In the genomic region with DNA sequence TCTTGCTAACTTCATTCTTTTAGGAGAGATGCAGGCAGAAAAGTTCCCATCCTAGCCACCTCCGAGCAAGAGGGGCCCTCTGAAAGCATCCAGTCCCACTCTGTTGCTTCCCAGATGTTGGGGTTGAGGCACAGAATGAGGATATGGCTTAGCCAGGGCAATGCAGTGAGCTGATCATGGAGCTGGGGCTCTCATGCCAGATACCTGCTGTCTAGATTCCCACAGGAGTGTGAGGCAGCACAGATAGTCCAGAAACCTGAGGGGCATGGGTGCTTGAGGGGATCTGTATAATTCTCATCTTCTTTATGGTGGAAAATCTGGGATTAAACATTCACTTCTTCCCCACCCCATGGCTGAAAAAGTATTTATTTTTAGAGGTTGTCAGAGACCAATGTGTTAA, we compare ENCODE assay signal across 23 cellular contexts. TPM values are rescaled to one million over a fixed set of nuclear protein-coding genes. Genes with fewer than 3 reads are reported as not detected.
DNase-seq lines count a peak whose midpoint lies in the region; ATAC-seq, FAIRE-seq and TF ChIP-seq lines count a peak whose summit lies in the region.
"Had no signal": no experiment of that assay in that cellular context is flagged by ENCODE, and none has a peak within 500 bp of the region (broad histone marks: within the 10 kb centered on the region; RNA-seq: fewer than 3 reads in every experiment).

No MANE protein-coding gene starts in this region.

- H3K27ac Mint-ChIP-seq in T-helper 17 cell (peak overlapping the region; percentile 34), glutamatergic neuron (ENCODE audit: unreplicated experiment) (peak overlapping the region; percentile 91)

- no peaks in the 10 kb centered on the region for H3K4me1 ChIP-seq in pancreas
- H3K4me1 ChIP-seq: BE2C had no signal

- H3K9me3 ChIP-seq in T-helper 17 cell (ENCODE audit: control insufficient read depth, low read length, poor library complexity, severe bottlenecking): no peaks in the 10 kb centered on the region
- H3K9me3 ChIP-seq in pancreas: no peaks in the 10 kb centered on the region
- H3K9me3 ChIP-seq: BE2C had no signal

- FAIRE-seq in pancreas (lab: Jason Lieb, UNC): no peak
- FAIRE-seq: A204.1, GM12878 had no signal

- H3K4me3 ChIP-seq in pancreas: no peak overlapping the region
- H3K4me3 ChIP-seq: GM12878, GM23248 had no signal

- H3K4me1 Mint-ChIP-seq in T-helper 17 cell: peaks cover 28% of the 10 kb centered on the region
- H3K4me1 Mint-ChIP-seq in glutamatergic neuron (ENCODE audit: low read depth, unreplicated experiment): peaks cover 41% of the 10 kb centered on the region

- DNase-seq in T-helper 17 cell (no peak), glutamatergic neuron (no peak), pancreas (no peak), NCI-H1092 (lab: John Stamatoyannopoulos, UW) (no peak), middle frontal gyrus (ENCODE audit: extremely low spot score, low spot score) (no peak)
- no peak for DNase-seq in central memory CD4-positive, alpha-beta T cell
- DNase-seq: ACHN; BE2C; Calu3; CD4-positive, alpha-beta memory T cell; DMS 273 treated with DMSO at 0.1 percent for 48 hours; DMS53; DND-41; EL; GM23248; HCEC 1CT had no signal

- H3K4me3 Mint-ChIP-seq in T-helper 17 cell (no peak overlapping the region), glutamatergic neuron (ENCODE audit: unreplicated experiment) (no peak overlapping the region)
- H3K4me3 Mint-ChIP-seq: CD14-positive monocyte; CD4-positive, alpha-beta memory T cell had no signal

- no peaks in the 10 kb centered on the region for H3K36me3 ChIP-seq in pancreas
- H3K36me3 ChIP-seq: BE2C had no signal

- 91 to 96% methylated on average over 1 of the region's 1 CpG for WGBS in pancreas, 2 donors

- intact Hi-C loops in pancreas (cut with DNase I): no loop called here

- no peak for ATAC-seq in T-helper 17 cell
- ATAC-seq in pancreas: peak in 3 of 4 donors; percentile 40 to 64 (median 60)

- H3K36me3 Mint-ChIP-seq in T-helper 17 cell (ENCODE audit: low read depth) (peaks cover 6% of the 10 kb centered on the region), glutamatergic neuron (ENCODE audit: unreplicated experiment) (peaks cover 24% of the 10 kb centered on the region)

- H3K27me3 Mint-ChIP-seq in T-helper 17 cell (no peaks in the 10 kb centered on the region), glutamatergic neuron (ENCODE audit: unreplicated experiment) (peaks cover 10% of the 10 kb centered on the region)
- H3K27me3 Mint-ChIP-seq: CD4-positive, alpha-beta memory T cell had no signal

- TF ChIP-seq CTCF in glutamatergic neuron (IDR thresholded peaks at IDR 0.05; ENCODE audit: partially characterized antibody, unreplicated experiment): no peak
- no peak for TF ChIP-seq CTCF in pancreas (IDR thresholded peaks at IDR 0.05)

- H3K27ac ChIP-seq in pancreas: no peak overlapping the region
- H3K27ac ChIP-seq: GM23248, HL-60 had no signal

- H3K9me3 Mint-ChIP-seq in glutamatergic neuron (ENCODE audit: unreplicated experiment): peaks cover 12% of the 10 kb centered on the region

- H3K27me3 ChIP-seq in pancreas: no peaks in the 10 kb centered on the region
- H3K27me3 ChIP-seq: BE2C had no signal

RNA-seq across cellular contexts. Expression of gene SLC22A13, which starts 1.2 kb away (rescaled TPM):
- total RNA-seq in T-helper 17 cell (under 1 TPM; 0.23 to 0.32 TPM), glutamatergic neuron (ENCODE audit: unreplicated experiment) (1.5 TPM), pancreas (under 1 TPM in 5 of 6 donors, not detected in 1; 0.18 to 0.69 (median 0.42) TPM)
- polyA plus RNA-seq in pancreas: under 1 TPM; 0.05 to 0.23 TPM
- total RNA-seq: G401, HT1080 had no signal
- polyA plus RNA-seq: CD14-positive monocyte, GM23248 had no signal

RNA-seq across cellular contexts. Expression of gene SLC22A14, which starts 15.3 kb away (rescaled TPM):
- total RNA-seq in T-helper 17 cell: under 1 TPM in 1 of 2 donors, not detected in 1; 0.23 TPM
- 0.93 TPM for total RNA-seq in glutamatergic neuron (ENCODE audit: unreplicated experiment)
- under 1 TPM in 2 of 6 donors, not detected in 4; 0.12 TPM for total RNA-seq in pancreas
- polyA plus RNA-seq in pancreas: under 1 TPM; 0.15 to 0.35 TPM
- total RNA-seq: CD4-positive, alpha-beta memory T cell; G401; GM12878; GM23248; H4; HT1080 had no signal
- polyA plus RNA-seq: CD14-positive monocyte, GM12878 had no signal
